ENCODE assay signal across 1 cellular context in genomic region chr22:24555496-24556253, GRCh38.
TF ChIP-seq lines count a peak whose summit lies in the region.

TSS of gene SNRPD3 (plus strand) at chr22:24555999. CDS start at chr22:24557675, 1,676 bp downstream.

TF ChIP-seq in HepG2, 621 proteins besides CTCF, POLR2A, EP300 and RAD21 (continued from another document and continues in another):
- TF ChIP-seq ZNF710 (CRISPR knock-in tag; IDR thresholded peaks at IDR 0.05; ENCODE audit: borderline replicate concordance) (0 out of 2 replicates have a peak, but pooled peaks have one; percentile 18), REXO4 (CRISPR knock-in tag; IDR thresholded peaks at IDR 0.05; ENCODE audit: borderline replicate concordance) (no peak), TARDBP (CRISPR knock-in tag; IDR thresholded peaks at IDR 0.05) (peak; percentile 97), POLR2AphosphoS5 (IDR thresholded peaks at IDR 0.05; ENCODE audit: low read depth, low read length) (peak; percentile 86), ZNF143 (CRISPR knock-in tag; IDR thresholded peaks at IDR 0.05) (peak; percentile 98), ZNF292 (CRISPR knock-in tag; IDR thresholded peaks at IDR 0.05; ENCODE audit: borderline replicate concordance, low read depth) (0 out of 2 replicates have a peak, but pooled peaks have one; percentile 10), GTF2F1 (IDR thresholded peaks at IDR 0.05; ENCODE audit: low read length) (peak; percentile 62; the same call in 1 of the 2 replicates), ZBTB21 (CRISPR knock-in tag; IDR thresholded peaks at IDR 0.05) (no peak), ZNF329 (CRISPR knock-in tag; IDR thresholded peaks at IDR 0.05; ENCODE audit: low read depth) (peak; percentile 90; the same call in 1 of the 2 replicates), ZNF318 (CRISPR knock-in tag; IDR thresholded peaks at IDR 0.05) (0 out of 2 replicates have a peak, but pooled peaks have one; percentile 26), NKX3-1 (CRISPR knock-in tag; IDR thresholded peaks at IDR 0.05) (0 out of 2 replicates have a peak, but pooled peaks have one; percentile 45), NR2F1 (CRISPR knock-in tag; IDR thresholded peaks at IDR 0.05) (peak in 1 of 2 experiments; percentile 60; a peak in 1 of 4 replicates), ZNF577 (CRISPR knock-in tag; IDR thresholded peaks at IDR 0.05; ENCODE audit: borderline replicate concordance, low read depth) (no peak), ZNF569 (CRISPR knock-in tag; IDR thresholded peaks at IDR 0.05; ENCODE audit: borderline replicate concordance) (no peak), THYN1 (CRISPR knock-in tag; IDR thresholded peaks at IDR 0.05; ENCODE audit: borderline replicate concordance, low read depth) (no peak), ZNF282 (IDR thresholded peaks at IDR 0.05; ENCODE audit: partially characterized antibody) (no peak), LCORL (IDR thresholded peaks at IDR 0.05) (peak; percentile 56; the same call in 1 of the 2 replicates), LCORL (CRISPR knock-in tag; IDR thresholded peaks at IDR 0.05) (no peak; the same call in 1 of the 2 replicates), ERF (CRISPR knock-in tag; IDR thresholded peaks at IDR 0.05) (peak; percentile 82), TEF (CRISPR knock-in tag; IDR thresholded peaks at IDR 0.05) (no peak), NCOA2 (CRISPR knock-in tag; IDR thresholded peaks at IDR 0.05) (peak; percentile 41; the same call in 1 of the 2 replicates), PPARG (CRISPR knock-in tag; conservative IDR thresholded peaks at IDR 0.05) (peak; percentile 33; the same call in 1 of the 2 replicates), SP5 (CRISPR knock-in tag; IDR thresholded peaks at IDR 0.05; ENCODE audit: borderline replicate concordance, low read depth) (peak; percentile 75), JARID2 (CRISPR knock-in tag; IDR thresholded peaks at IDR 0.05; ENCODE audit: insufficient replicate concordance) (no peak), ZMAT5 (CRISPR knock-in tag; IDR thresholded peaks at IDR 0.05; ENCODE audit: borderline replicate concordance, low read depth) (no peak), ZNF766 (CRISPR knock-in tag; IDR thresholded peaks at IDR 0.05; ENCODE audit: borderline replicate concordance) (peak; percentile 94; the same call in 1 of the 2 replicates), NCOA5 (CRISPR knock-in tag; IDR thresholded peaks at IDR 0.05) (no peak)
- TF ChIP-seq, protein P1, sequence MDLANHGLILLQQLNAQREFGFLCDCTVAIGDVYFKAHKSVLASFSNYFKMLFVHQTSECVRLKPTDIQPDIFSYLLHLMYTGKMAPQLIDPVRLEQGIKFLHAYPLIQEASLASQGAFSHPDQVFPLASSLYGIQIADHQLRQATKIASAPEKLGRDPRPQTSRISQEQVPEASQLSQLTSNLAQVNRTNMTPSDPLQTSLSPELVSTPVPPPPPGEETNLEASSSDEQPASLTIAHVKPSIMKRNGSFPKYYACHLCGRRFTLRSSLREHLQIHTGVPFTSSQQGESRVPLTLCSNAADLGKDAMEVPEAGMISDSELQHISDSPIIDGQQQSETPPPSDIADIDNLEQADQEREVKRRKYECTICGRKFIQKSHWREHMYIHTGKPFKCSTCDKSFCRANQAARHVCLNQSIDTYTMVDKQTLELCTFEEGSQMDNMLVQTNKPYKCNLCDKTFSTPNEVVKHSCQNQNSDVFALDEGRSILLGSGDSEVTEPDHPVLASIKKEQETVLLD (CRISPR knock-in tag; IDR thresholded peaks at IDR 0.05; ENCODE audit: low read depth), result peak; percentile 87
- TF ChIP-seq, protein P2, sequence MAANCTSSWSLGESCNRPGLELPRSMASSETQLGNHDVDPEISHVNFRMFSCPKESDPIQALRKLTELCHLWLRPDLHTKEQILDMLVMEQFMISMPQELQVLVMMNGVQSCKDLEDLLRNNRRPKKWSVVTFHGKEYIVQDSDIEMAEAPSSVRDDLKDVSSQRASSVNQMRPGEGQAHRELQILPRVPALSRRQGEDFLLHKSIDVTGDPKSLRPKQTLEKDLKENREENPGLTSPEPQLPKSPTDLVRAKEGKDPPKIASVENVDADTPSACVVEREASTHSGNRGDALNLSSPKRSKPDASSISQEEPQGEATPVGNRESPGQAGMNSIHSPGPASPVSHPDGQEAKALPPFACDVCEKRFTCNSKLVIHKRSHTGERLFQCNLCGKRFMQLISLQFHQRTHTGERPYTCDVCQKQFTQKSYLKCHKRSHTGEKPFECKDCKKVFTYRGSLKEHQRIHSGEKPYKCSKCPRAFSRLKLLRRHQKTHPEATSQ (CRISPR knock-in tag; IDR thresholded peaks at IDR 0.05; ENCODE audit: borderline replicate concordance), result peak; percentile 81; the same call in 1 of the 2 replicates
- TF ChIP-seq, protein P3, sequence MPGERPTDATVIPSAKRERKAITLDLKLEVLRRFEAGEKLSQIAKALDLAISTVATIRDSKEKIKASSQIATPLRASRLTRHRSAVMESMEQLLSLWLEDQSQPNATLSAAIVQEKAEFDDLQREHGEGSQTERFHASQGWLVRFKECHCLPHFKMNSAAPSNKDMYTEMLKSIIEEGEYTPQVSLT (CRISPR knock-in tag; IDR thresholded peaks at IDR 0.05; ENCODE audit: borderline replicate concordance, low read depth), result peak; percentile 58; the same call in 1 of the 2 replicates
- TF ChIP-seq, protein P4, sequence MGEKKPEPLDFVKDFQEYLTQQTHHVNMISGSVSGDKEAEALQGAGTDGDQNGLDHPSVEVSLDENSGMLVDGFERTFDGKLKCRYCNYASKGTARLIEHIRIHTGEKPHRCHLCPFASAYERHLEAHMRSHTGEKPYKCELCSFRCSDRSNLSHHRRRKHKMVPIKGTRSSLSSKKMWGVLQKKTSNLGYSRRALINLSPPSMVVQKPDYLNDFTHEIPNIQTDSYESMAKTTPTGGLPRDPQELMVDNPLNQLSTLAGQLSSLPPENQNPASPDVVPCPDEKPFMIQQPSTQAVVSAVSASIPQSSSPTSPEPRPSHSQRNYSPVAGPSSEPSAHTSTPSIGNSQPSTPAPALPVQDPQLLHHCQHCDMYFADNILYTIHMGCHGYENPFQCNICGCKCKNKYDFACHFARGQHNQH (CRISPR knock-in tag; IDR thresholded peaks at IDR 0.05), result peak; percentile 95
- TF ChIP-seq, protein P5, sequence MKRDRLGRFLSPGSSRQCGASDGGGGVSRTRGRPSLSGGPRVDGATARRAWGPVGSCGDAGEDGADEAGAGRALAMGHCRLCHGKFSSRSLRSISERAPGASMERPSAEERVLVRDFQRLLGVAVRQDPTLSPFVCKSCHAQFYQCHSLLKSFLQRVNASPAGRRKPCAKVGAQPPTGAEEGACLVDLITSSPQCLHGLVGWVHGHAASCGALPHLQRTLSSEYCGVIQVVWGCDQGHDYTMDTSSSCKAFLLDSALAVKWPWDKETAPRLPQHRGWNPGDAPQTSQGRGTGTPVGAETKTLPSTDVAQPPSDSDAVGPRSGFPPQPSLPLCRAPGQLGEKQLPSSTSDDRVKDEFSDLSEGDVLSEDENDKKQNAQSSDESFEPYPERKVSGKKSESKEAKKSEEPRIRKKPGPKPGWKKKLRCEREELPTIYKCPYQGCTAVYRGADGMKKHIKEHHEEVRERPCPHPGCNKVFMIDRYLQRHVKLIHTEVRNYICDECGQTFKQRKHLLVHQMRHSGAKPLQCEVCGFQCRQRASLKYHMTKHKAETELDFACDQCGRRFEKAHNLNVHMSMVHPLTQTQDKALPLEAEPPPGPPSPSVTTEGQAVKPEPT (CRISPR knock-in tag; IDR thresholded peaks at IDR 0.05; ENCODE audit: low read depth), result no peak
- TF ChIP-seq, protein P6, sequence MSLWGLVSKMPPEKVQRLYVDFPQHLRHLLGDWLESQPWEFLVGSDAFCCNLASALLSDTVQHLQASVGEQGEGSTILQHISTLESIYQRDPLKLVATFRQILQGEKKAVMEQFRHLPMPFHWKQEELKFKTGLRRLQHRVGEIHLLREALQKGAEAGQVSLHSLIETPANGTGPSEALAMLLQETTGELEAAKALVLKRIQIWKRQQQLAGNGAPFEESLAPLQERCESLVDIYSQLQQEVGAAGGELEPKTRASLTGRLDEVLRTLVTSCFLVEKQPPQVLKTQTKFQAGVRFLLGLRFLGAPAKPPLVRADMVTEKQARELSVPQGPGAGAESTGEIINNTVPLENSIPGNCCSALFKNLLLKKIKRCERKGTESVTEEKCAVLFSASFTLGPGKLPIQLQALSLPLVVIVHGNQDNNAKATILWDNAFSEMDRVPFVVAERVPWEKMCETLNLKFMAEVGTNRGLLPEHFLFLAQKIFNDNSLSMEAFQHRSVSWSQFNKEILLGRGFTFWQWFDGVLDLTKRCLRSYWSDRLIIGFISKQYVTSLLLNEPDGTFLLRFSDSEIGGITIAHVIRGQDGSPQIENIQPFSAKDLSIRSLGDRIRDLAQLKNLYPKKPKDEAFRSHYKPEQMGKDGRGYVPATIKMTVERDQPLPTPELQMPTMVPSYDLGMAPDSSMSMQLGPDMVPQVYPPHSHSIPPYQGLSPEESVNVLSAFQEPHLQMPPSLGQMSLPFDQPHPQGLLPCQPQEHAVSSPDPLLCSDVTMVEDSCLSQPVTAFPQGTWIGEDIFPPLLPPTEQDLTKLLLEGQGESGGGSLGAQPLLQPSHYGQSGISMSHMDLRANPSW (CRISPR knock-in tag; IDR thresholded peaks at IDR 0.05; ENCODE audit: borderline replicate concordance), result no peak; the same call in 1 of the 2 replicates
- TF ChIP-seq, protein P7, sequence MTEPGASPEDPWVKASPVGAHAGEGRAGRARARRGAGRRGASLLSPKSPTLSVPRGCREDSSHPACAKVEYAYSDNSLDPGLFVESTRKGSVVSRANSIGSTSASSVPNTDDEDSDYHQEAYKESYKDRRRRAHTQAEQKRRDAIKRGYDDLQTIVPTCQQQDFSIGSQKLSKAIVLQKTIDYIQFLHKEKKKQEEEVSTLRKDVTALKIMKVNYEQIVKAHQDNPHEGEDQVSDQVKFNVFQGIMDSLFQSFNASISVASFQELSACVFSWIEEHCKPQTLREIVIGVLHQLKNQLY (CRISPR knock-in tag; IDR thresholded peaks at IDR 0.05), result peak; percentile 56; the same call in 1 of the 2 replicates
